ENCODE assay signal across 35 cellular contexts in the genomic region with DNA sequence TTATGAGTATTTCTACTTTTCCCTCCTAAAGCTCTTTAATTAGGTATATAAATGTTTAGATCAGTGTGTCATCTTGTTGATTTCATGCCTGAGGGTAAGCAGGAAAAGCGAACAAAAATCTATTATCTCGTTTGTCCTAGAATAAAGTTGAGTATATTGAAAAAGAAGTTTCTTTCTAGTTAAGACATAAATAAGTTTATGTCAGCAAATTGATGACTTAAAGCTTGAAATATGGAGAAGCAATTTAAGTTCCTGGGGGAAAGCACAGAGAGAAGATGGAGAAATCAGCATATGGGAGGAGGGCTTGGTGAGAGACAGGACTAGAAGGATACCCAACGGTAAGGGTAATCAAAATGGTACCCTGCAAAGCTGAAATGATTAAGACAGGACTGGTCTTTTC.
"Had no signal": no experiment of that assay in that cellular context is flagged by ENCODE, and none has a peak within 500 bp of the region (broad histone marks: within the 10 kb centered on the region; RNA-seq: fewer than 3 reads in every experiment).

No MANE protein-coding gene starts in this region.

- H3K36me3 ChIP-seq: MG63 had no signal

- H3K4me3 ChIP-seq: MG63 had no signal

- DNase-seq: Kasumi-1, MG63, MM.1S, MV-4-11, NCI-H1048, NCI-H1092, NCI-H1092 treated with DMSO at 0.1 percent for 48 hours, NCI-H1105, NCI-H1105 treated with DMSO at 0.1 percent for 48 hours, NCI-H1417 treated with DMSO at 0.1 percent for 48 hours, NCI-H1436, NCI-H1436 treated with DMSO at 0.1 percent for 48 hours, NCI-H146, NCI-H1694, NCI-H1694 treated with DMSO at 0.1 percent for 48 hours, NCI-H187, NCI-H187 treated with DMSO at 0.1 percent for 48 hours, NCI-H1930, NCI-H2029, NCI-H2029 treated with DMSO at 0.1 percent for 48 hours, NCI-H2081, NCI-H2081 treated with DMSO at 0.1 percent for 48 hours, NCI-H2107, NCI-H2171, NCI-H2171 treated with DMSO at 0.1 percent for 48 hours, NCI-H2227 treated with DMSO at 0.1 percent for 48 hours, NCI-H226, NCI-H345, NCI-H446, NCI-H446 treated with DMSO at 0.1 percent for 48 hours, NCI-H510A, NCI-H510A treated with DMSO at 0.1 percent for 48 hours, NCI-H524, NCI-H524 treated with DMSO at 0.1 percent for 48 hours, NCI-H526 had no signal

- H3K27me3 ChIP-seq: MG63 had no signal
